ENCODE assay signal across 17 cellular contexts in the genomic region with DNA sequence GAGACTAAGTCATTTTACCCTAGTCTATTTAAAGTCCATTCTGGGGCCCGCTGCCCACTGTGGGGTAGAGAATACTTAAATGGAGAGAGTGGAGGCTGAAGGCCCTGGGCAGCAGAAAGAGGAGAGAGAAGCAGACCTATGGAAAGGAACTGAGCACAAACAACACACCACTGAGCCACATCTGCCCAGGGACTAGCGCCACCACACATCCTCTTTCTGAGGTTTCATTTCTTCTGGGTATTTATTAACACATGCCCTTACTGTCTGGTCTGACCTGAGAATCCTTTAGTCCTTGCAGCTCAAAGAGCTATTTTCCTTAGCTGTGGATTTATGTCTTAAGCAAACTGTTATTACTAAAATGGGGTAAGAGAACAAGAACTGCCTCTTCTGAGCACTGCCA.
DNase-seq lines count a peak whose midpoint lies in the region; ATAC-seq lines count a peak whose summit lies in the region.
"Had no signal": no experiment of that assay in that cellular context is flagged by ENCODE, and none has a peak within 500 bp of the region (broad histone marks: within the 10 kb centered on the region; RNA-seq: fewer than 3 reads in every experiment).

No MANE protein-coding gene starts in this region.

- ATAC-seq in GM18508 (IDR thresholded peaks at IDR 0.05; ENCODE audit: insufficient read depth, unreplicated experiment), result peak; percentile 89
- ATAC-seq in GM21381 (IDR thresholded peaks at IDR 0.05; ENCODE audit: unreplicated experiment), result peak; percentile 72
- peak; percentile 93 for ATAC-seq in HG02943 (IDR thresholded peaks at IDR 0.05; ENCODE audit: low read depth, unreplicated experiment)
- peak; percentile 81 for ATAC-seq in HG03571 (IDR thresholded peaks at IDR 0.05; ENCODE audit: unreplicated experiment)
- ATAC-seq: activated T-cell treated with anti-CD3 and anti-CD28 coated beads, Interleukin-2, amount 50 U/mL, for 4 hours had no signal

- DNase-seq in GM19240 (ENCODE audit: insufficient read length, low spot score) (no peak), AML-193 (lab: John Stamatoyannopoulos, UW) (no peak), dedifferentiated amniotic fluid mesenchymal stem cell (ENCODE audit: extremely low spot score) (no peak), cortex of kidney (lab: John Stamatoyannopoulos, UW) (no peak)
- DNase-seq: activated T-cell treated with anti-CD3 and anti-CD28 coated beads, Interleukin-2, amount 50 U/mL, for 4 hours; amygdala; DMS153; mammary epithelial cell; NCI-H1105; NCI-H446 treated with DMSO at 0.1 percent for 48 hours; Peyer's patch; retina; stimulated activated CD4-positive, alpha-beta T cell treated with anti-CD3 and anti-CD28 coated beads, Interleukin-2, amount 100 ng/mL, for 24 hours had no signal
